In genomic region chr3:122268257-122269024, GRCh38 we compare ENCODE assay signal across 1 cellular context.
TF ChIP-seq lines count a peak whose summit lies in the region.

No MANE protein-coding gene starts in this region.

TF ChIP-seq in K562, 482 proteins besides CTCF, POLR2A, EP300 and RAD21:
- TF ChIP-seq, protein P1, sequence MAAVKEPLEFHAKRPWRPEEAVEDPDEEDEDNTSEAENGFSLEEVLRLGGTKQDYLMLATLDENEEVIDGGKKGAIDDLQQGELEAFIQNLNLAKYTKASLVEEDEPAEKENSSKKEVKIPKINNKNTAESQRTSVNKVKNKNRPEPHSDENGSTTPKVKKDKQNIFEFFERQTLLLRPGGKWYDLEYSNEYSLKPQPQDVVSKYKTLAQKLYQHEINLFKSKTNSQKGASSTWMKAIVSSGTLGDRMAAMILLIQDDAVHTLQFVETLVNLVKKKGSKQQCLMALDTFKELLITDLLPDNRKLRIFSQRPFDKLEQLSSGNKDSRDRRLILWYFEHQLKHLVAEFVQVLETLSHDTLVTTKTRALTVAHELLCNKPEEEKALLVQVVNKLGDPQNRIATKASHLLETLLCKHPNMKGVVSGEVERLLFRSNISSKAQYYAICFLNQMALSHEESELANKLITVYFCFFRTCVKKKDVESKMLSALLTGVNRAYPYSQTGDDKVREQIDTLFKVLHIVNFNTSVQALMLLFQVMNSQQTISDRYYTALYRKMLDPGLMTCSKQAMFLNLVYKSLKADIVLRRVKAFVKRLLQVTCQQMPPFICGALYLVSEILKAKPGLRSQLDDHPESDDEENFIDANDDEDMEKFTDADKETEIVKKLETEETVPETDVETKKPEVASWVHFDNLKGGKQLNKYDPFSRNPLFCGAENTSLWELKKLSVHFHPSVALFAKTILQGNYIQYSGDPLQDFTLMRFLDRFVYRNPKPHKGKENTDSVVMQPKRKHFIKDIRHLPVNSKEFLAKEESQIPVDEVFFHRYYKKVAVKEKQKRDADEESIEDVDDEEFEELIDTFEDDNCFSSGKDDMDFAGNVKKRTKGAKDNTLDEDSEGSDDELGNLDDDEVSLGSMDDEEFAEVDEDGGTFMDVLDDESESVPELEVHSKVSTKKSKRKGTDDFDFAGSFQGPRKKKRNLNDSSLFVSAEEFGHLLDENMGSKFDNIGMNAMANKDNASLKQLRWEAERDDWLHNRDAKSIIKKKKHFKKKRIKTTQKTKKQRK (IDR thresholded peaks at IDR 0.05; ENCODE audit: borderline replicate concordance, low read depth, low read length) = no peak
- TF ChIP-seq CBFA2T3 (IDR thresholded peaks at IDR 0.05) (no peak), CHCHD3 (CRISPR knock-in tag; IDR thresholded peaks at IDR 0.05) (no peak), NFIX (CRISPR knock-in tag; IDR thresholded peaks at IDR 0.05; ENCODE audit: low read depth) (no peak), ZNF766 (CRISPR knock-in tag; conservative IDR thresholded peaks at IDR 0.05) (0 out of 2 replicates have a peak, but pooled peaks have one; percentile 42)
